7 cellular contexts compared by ENCODE assay signal in the genomic region with DNA sequence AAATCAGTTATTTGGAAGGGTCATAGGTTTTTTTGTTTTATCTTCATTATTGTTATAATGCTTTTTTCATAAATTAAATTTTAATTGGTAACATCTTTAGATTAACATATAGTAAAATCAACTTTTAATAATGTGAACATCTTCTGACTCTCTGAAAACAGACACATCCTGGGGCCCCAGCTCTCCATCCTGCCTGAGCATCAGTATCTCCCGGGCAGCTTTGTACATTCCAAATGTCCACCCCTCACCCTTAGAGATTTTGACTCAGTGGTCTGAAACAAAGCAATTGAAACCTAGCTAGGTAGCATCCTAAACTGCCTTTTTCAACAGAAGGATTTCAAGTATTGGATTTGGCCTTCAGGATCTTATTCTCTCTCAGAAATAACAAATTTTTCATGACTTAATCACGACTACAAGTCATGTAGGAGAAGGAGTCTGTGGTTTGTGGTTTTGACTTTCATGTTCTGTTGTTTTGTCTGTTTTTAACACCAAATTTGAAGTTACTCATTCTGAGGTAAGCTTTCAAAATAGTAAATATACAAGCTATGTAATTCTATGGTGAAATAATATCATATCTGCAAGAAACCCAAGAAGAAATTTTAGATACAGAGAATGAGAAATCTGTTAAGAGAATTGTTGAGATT.
DNase-seq lines count a peak whose midpoint lies in the region; ATAC-seq and TF ChIP-seq lines count a peak whose summit lies in the region.

No MANE protein-coding gene starts in this region.

- H3K27me3 Mint-ChIP-seq in naive thymus-derived CD8-positive, alpha-beta T cell = no peaks in the 10 kb centered on the region

- CTCF ChIA-PET in RWPE1 (lab: Yijun Ruan, JAX) = no interaction called here

- H3K27ac ChIP-seq in RWPE1 = no peak overlapping the region

- TF ChIP-seq CTCF in RWPE1 (conservative IDR thresholded peaks at IDR 0.05; ENCODE audit: low read depth) = no peak

- peak overlapping the region in 6 of 10 donors; percentile 0 to 47 (median 30) for H3K4me3 Mint-ChIP-seq in naive thymus-derived CD8-positive, alpha-beta T cell

- DNase-seq in RWPE1 (ENCODE audit: low spot score) (peak; percentile 57), NOMO-1 treated with DMSO at 0.1 percent for 48 hours (lab: John Stamatoyannopoulos, UW; ENCODE audit: unreplicated experiment) (no peak), NK-92 (lab: John Stamatoyannopoulos, UW; ENCODE audit: unreplicated experiment) (no peak)
- DNase-seq in naive thymus-derived CD8-positive, alpha-beta T cell = peak in 2 of 10 donors; percentile 39 to 45
- no peak for DNase-seq in stimulated activated CD4-positive, alpha-beta T cell treated with anti-CD3 and anti-CD28 coated beads, Interleukin-4, amount 100 ng/mL, for 4 hours

- POLR2A ChIA-PET in RWPE1 (lab: Yijun Ruan, JAX; ENCODE audit: low non-redundant PET) = no interaction called here
- POLR2A ChIA-PET in naive thymus-derived CD8-positive, alpha-beta T cell (lab: Charles Lee) = interaction anchor here (0.8 kb wide), 1 partner anchor 93 kb away, joined by 4 read pairs; no protein-coding TSS in a partner anchor

- peaks cover 0 to 22% (median 5%) of the 10 kb centered on the region in 9 donors for H3K9me3 Mint-ChIP-seq in naive thymus-derived CD8-positive, alpha-beta T cell

- peaks cover 0 to 5% (median 2%) of the 10 kb centered on the region in 3 donors for H3K36me3 Mint-ChIP-seq in naive thymus-derived CD8-positive, alpha-beta T cell

- H3K4me1 Mint-ChIP-seq in naive thymus-derived CD8-positive, alpha-beta T cell = peaks cover 8 to 20% (median 13%) of the 10 kb centered on the region in 4 donors

- ATAC-seq in GM18868 (IDR thresholded peaks at IDR 0.05; ENCODE audit: unreplicated experiment) = peak; percentile 80
- peak; percentile 49 for ATAC-seq in HG02588 (IDR thresholded peaks at IDR 0.05; ENCODE audit: unreplicated experiment)
- peak; percentile 53 to 70 for ATAC-seq in naive thymus-derived CD8-positive, alpha-beta T cell

- H3K27ac Mint-ChIP-seq in naive thymus-derived CD8-positive, alpha-beta T cell = peak overlapping the region in 9 of 10 donors; percentile 3 to 76 (median 44)
